1 cellular context compared by ENCODE assay signal in genomic region chr5:1806974-1807373, GRCh38.
TF ChIP-seq lines count a peak whose summit lies in the region.

No MANE protein-coding gene starts in this region.

TF ChIP-seq in A549, 52 proteins besides CTCF, POLR2A, EP300 and RAD21 (continued from another document):
- TF ChIP-seq E2F6 (IDR thresholded peaks at IDR 0.05; ENCODE audit: borderline replicate concordance, low read depth) (no peak), HOXB5 (CRISPR knock-in tag; IDR thresholded peaks at IDR 0.05) (no peak), BCL3 (IDR thresholded peaks at IDR 0.05) (no peak), ZC3H11A (IDR thresholded peaks at IDR 0.05) (no peak), RCOR1 (IDR thresholded peaks at IDR 0.05; ENCODE audit: low read depth, low read length) (no peak), NPAS2 (CRISPR knock-in tag; IDR thresholded peaks at IDR 0.05; ENCODE audit: borderline replicate concordance) (no peak), FOSB (CRISPR knock-in tag; IDR thresholded peaks at IDR 0.05) (no peak)
